1 cellular context compared by ENCODE assay signal in genomic region chr19:58182989-58183821, GRCh38.
TF ChIP-seq lines count a peak whose summit lies in the region.

ZNF274 (plus strand) TSS chr19:58183061; CDS start chr19:58183966, 905 bp downstream.

TF ChIP-seq in K562, 482 proteins besides CTCF, POLR2A, EP300 and RAD21 (continued from another document and continues in another):
- peak; percentile 34; the same call in 1 of the 2 replicates for TF ChIP-seq STAT6 (CRISPR knock-in tag; IDR thresholded peaks at IDR 0.05)
- TF ChIP-seq HOMEZ (CRISPR knock-in tag; IDR thresholded peaks at IDR 0.05), result no peak
- TF ChIP-seq GMEB1 (CRISPR knock-in tag; IDR thresholded peaks at IDR 0.05), result peak; percentile 86
- TF ChIP-seq E2F3 (CRISPR knock-in tag; IDR thresholded peaks at IDR 0.05), result peak; percentile 82
- TF ChIP-seq SAFB (IDR thresholded peaks at IDR 0.05; ENCODE audit: borderline replicate concordance, low read depth, low read length), result peak; percentile 34; the same call in 1 of the 2 replicates
- 0 out of 2 replicates have a peak, but pooled peaks have one; percentile 53 for TF ChIP-seq ZNF717 (CRISPR knock-in tag; IDR thresholded peaks at IDR 0.05)
- peak; percentile 90 for TF ChIP-seq CEBPG (CRISPR knock-in tag; IDR thresholded peaks at IDR 0.05)
- peak; percentile 66 to 79 for TF ChIP-seq CEBPG (tag; conservative IDR thresholded peaks at IDR 0.05 in 1 of 2, IDR thresholded peaks at IDR 0.05 in 1 of 2)
- TF ChIP-seq GATAD2B (IDR thresholded peaks at IDR 0.05; ENCODE audit: borderline replicate concordance), result no peak
- TF ChIP-seq NR4A1 (CRISPR knock-in tag; IDR thresholded peaks at IDR 0.05), result no peak
- 0 out of 2 replicates have a peak, but pooled peaks have one; percentile 29 for TF ChIP-seq NR4A1 (tag; IDR thresholded peaks at IDR 0.05)
- TF ChIP-seq E2F8 (IDR thresholded peaks at IDR 0.05; ENCODE audit: low read depth, partially characterized antibody), result peak; percentile 49
- peak; percentile 96 for TF ChIP-seq AFF4 (CRISPR knock-in tag; IDR thresholded peaks at IDR 0.05)
- TF ChIP-seq IRF9 (tag; IDR thresholded peaks at IDR 0.05), result no peak; the same call in 1 of the 2 replicates
- peak; percentile 49; the same call in 1 of the 2 replicates for TF ChIP-seq SMARCE1 (IDR thresholded peaks at IDR 0.05)
- TF ChIP-seq PHB2 (IDR thresholded peaks at IDR 0.05; ENCODE audit: low read depth), result no peak
- TF ChIP-seq ZNF583 (CRISPR knock-in tag; IDR thresholded peaks at IDR 0.05), result peak; percentile 11; the same call in 1 of the 2 replicates
- TF ChIP-seq SRSF3 (IDR thresholded peaks at IDR 0.05; ENCODE audit: insufficient read depth, low read length), result peak; percentile 80; the same call in 1 of the 2 replicates
- TF ChIP-seq NONO (IDR thresholded peaks at IDR 0.05; ENCODE audit: low read depth in 2 of 2, low read length in 1 of 2), result peak in 1 of 2 experiments; percentile 84; a peak in 2 of 4 replicates
- peak; percentile 67 for TF ChIP-seq TAF9B (IDR thresholded peaks at IDR 0.05; ENCODE audit: partially characterized antibody)
- no peak for TF ChIP-seq ZNF408 (CRISPR knock-in tag; IDR thresholded peaks at IDR 0.05; ENCODE audit: low read depth)
- TF ChIP-seq NUFIP1 (IDR thresholded peaks at IDR 0.05; ENCODE audit: partially characterized antibody), result peak; percentile 71
- TF ChIP-seq CCNT2 (IDR thresholded peaks at IDR 0.05; ENCODE audit: borderline replicate concordance, extremely low read depth, insufficient read length, low read depth, low read length), result peak; percentile 62
- TF ChIP-seq FOSL1 (tag; conservative IDR thresholded peaks at IDR 0.05), result peak; percentile 99
- peak; percentile 72; the same call in 1 of the 2 replicates for TF ChIP-seq NCOA6 (IDR thresholded peaks at IDR 0.05)
- peak; percentile 49 for TF ChIP-seq TCF3 (CRISPR knock-in tag; IDR thresholded peaks at IDR 0.05)
- TF ChIP-seq ZNF12 (CRISPR knock-in tag; IDR thresholded peaks at IDR 0.05), result peak; percentile 54; the same call in 1 of the 2 replicates
- TF ChIP-seq ARID3B (CRISPR knock-in tag; IDR thresholded peaks at IDR 0.05; ENCODE audit: borderline replicate concordance), result no peak
- peak; percentile 74 for TF ChIP-seq NR2C1 (IDR thresholded peaks at IDR 0.05)
- peak; percentile 84 for TF ChIP-seq NR2C1 (tag; IDR thresholded peaks at IDR 0.05)
- peak; percentile 96 for TF ChIP-seq CXXC5 (CRISPR knock-in tag; IDR thresholded peaks at IDR 0.05)
- peak; percentile 96 for TF ChIP-seq L3MBTL2 (IDR thresholded peaks at IDR 0.05)
- peak; percentile 88 for TF ChIP-seq CREM (IDR thresholded peaks at IDR 0.05; ENCODE audit: low read depth)
- peak; percentile 94; the same call in 1 of the 2 replicates for TF ChIP-seq ATF6 (CRISPR knock-in tag; IDR thresholded peaks at IDR 0.05)
- peak; percentile 8; the same call in 1 of the 2 replicates for TF ChIP-seq ZNF175 (CRISPR knock-in tag; IDR thresholded peaks at IDR 0.05; ENCODE audit: low read depth)
- TF ChIP-seq COPS2 (conservative IDR thresholded peaks at IDR 0.05), result no peak
- no peak for TF ChIP-seq PRDM10 (IDR thresholded peaks at IDR 0.05; ENCODE audit: partially characterized antibody)
- TF ChIP-seq MAX (CRISPR knock-in tag; IDR thresholded peaks at IDR 0.05), result peak; percentile 90
